1 cellular context compared by ENCODE assay signal in the genomic region with DNA sequence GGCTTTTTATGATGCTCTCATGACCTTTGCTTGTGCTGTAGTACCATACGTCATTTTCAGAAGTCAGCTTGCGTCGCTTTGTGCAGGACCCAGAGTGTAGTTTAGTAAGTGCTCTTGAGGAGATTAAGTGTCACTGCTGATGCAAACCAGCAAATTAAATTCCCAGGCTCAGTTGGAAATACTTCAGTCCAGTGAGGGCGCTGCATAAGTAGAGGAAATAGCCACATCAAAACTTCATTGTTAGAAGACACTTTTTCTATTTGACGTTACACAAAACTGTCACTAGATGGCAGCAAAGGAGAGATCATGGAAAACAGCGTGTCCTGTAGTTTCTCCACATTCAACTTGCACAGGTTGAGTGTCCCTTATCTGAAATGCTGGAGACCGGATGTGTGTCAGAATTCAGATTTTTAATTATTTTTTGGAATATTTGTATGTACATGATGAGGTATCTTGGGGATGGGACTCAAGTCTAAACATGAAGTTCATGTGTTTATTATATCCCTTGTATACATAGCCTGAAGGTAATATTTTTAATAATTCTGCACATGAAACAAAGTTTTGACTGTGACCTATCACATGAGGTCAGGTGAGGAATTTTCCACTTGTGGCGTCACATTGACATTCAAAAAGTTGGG.
TF ChIP-seq lines count a peak whose summit lies in the region.

No MANE protein-coding gene starts in this region.

TF ChIP-seq in HEK293, 187 proteins besides CTCF, POLR2A, EP300 and RAD21 (continued from another document and continues in another):
- TF ChIP-seq, protein P1, sequence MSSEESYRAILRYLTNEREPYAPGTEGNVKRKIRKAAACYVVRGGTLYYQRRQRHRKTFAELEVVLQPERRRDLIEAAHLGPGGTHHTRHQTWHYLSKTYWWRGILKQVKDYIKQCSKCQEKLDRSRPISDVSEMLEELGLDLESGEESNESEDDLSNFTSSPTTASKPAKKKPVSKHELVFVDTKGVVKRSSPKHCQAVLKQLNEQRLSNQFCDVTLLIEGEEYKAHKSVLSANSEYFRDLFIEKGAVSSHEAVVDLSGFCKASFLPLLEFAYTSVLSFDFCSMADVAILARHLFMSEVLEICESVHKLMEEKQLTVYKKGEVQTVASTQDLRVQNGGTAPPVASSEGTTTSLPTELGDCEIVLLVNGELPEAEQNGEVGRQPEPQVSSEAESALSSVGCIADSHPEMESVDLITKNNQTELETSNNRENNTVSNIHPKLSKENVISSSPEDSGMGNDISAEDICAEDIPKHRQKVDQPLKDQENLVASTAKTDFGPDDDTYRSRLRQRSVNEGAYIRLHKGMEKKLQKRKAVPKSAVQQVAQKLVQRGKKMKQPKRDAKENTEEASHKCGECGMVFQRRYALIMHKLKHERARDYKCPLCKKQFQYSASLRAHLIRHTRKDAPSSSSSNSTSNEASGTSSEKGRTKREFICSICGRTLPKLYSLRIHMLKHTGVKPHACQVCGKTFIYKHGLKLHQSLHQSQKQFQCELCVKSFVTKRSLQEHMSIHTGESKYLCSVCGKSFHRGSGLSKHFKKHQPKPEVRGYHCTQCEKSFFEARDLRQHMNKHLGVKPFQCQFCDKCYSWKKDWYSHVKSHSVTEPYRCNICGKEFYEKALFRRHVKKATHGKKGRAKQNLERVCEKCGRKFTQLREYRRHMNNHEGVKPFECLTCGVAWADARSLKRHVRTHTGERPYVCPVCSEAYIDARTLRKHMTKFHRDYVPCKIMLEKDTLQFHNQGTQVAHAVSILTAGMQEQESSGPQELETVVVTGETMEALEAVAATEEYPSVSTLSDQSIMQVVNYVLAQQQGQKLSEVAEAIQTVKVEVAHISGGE (tag by site-specific recombination; conservative IDR thresholded peaks at IDR 0.05; ENCODE audit: low read depth), result no peak
- no peak for TF ChIP-seq ZNF184 (tag by site-specific recombination; IDR thresholded peaks at IDR 0.05)
- TF ChIP-seq ZNF654 (tag by site-specific recombination; IDR thresholded peaks at IDR 0.05; ENCODE audit: low read depth), result peak; percentile 99
- no peak for TF ChIP-seq ZNF785 (tag by site-specific recombination; IDR thresholded peaks at IDR 0.05)
- no peak for TF ChIP-seq SALL2 (tag by site-specific recombination; IDR thresholded peaks at IDR 0.05; ENCODE audit: borderline replicate concordance)
- TF ChIP-seq FEZF1 (tag by site-specific recombination; IDR thresholded peaks at IDR 0.05), result no peak
- TF ChIP-seq, protein P2, sequence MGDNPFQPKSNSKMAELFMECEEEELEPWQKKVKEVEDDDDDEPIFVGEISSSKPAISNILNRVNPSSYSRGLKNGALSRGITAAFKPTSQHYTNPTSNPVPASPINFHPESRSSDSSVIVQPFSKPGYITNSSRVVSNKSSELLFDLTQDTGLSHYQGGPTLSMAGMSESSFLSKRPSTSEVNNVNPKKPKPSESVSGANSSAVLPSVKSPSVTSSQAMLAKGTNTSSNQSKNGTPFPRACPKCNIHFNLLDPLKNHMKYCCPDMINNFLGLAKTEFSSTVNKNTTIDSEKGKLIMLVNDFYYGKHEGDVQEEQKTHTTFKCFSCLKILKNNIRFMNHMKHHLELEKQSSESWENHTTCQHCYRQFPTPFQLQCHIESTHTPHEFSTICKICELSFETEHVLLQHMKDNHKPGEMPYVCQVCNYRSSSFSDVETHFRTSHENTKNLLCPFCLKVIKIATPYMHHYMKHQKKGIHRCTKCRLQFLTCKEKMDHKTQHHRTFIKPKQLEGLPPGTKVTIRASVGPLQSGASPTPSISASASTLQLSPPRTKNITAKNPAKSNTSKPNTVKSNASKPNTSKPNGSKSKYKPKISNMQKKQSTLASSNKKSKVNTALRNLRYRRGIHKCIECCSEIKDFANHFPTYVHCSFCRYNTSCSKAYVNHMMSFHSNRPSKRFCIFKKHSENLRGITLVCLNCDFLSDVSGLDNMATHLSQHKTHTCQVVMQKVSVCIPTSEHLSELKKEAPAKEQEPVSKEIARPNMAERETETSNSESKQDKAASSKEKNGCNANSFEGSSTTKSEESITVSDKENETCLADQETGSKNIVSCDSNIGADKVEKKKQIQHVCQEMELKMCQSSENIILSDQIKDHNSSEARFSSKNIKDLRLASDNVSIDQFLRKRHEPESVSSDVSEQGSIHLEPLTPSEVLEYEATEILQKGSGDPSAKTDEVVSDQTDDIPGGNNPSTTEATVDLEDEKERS (tag by site-specific recombination; IDR thresholded peaks at IDR 0.05), result no peak
- TF ChIP-seq ZNF121 (tag by site-specific recombination; IDR thresholded peaks at IDR 0.05), result no peak
- no peak for TF ChIP-seq ZBTB20 (tag by site-specific recombination; IDR thresholded peaks at IDR 0.05)
- TF ChIP-seq ZNF311 (tag by site-specific recombination; IDR thresholded peaks at IDR 0.05; ENCODE audit: borderline replicate concordance), result no peak
- TF ChIP-seq, protein P3, sequence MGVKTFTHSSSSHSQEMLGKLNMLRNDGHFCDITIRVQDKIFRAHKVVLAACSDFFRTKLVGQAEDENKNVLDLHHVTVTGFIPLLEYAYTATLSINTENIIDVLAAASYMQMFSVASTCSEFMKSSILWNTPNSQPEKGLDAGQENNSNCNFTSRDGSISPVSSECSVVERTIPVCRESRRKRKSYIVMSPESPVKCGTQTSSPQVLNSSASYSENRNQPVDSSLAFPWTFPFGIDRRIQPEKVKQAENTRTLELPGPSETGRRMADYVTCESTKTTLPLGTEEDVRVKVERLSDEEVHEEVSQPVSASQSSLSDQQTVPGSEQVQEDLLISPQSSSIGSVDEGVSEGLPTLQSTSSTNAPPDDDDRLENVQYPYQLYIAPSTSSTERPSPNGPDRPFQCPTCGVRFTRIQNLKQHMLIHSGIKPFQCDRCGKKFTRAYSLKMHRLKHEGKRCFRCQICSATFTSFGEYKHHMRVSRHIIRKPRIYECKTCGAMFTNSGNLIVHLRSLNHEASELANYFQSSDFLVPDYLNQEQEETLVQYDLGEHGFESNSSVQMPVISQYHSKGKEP (tag by site-specific recombination; IDR thresholded peaks at IDR 0.05), result no peak
- no peak for TF ChIP-seq GLIS1 (tag by site-specific recombination; IDR thresholded peaks at IDR 0.05)
- no peak for TF ChIP-seq ZNF350 (tag by site-specific recombination; IDR thresholded peaks at IDR 0.05)
- no peak for TF ChIP-seq ZNF48 (tag by site-specific recombination; IDR thresholded peaks at IDR 0.05)
- TF ChIP-seq ZBTB1 (tag by site-specific recombination; IDR thresholded peaks at IDR 0.05), result no peak
- TF ChIP-seq, protein P4, sequence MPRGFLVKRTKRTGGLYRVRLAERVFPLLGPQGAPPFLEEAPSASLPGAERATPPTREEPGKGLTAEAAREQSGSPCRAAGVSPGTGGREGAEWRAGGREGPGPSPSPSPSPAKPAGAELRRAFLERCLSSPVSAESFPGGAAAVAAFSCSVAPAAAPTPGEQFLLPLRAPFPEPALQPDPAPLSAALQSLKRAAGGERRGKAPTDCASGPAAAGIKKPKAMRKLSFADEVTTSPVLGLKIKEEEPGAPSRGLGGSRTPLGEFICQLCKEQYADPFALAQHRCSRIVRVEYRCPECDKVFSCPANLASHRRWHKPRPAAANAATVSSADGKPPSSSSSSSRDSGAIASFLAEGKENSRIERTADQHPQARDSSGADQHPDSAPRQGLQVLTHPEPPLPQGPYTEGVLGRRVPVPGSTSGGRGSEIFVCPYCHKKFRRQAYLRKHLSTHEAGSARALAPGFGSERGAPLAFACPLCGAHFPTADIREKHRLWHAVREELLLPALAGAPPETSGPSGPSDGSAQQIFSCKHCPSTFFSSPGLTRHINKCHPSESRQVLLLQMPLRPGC (tag by site-specific recombination; IDR thresholded peaks at IDR 0.05), result no peak
- peak; percentile 65; the same call in 1 of the 2 replicates for TF ChIP-seq IKZF3 (tag by site-specific recombination; IDR thresholded peaks at IDR 0.05)
- TF ChIP-seq ZNF560 (tag by site-specific recombination; IDR thresholded peaks at IDR 0.05; ENCODE audit: borderline replicate concordance), result no peak
- no peak for TF ChIP-seq ZNF132 (tag by site-specific recombination; IDR thresholded peaks at IDR 0.05; ENCODE audit: borderline replicate concordance)
- TF ChIP-seq, protein P5, sequence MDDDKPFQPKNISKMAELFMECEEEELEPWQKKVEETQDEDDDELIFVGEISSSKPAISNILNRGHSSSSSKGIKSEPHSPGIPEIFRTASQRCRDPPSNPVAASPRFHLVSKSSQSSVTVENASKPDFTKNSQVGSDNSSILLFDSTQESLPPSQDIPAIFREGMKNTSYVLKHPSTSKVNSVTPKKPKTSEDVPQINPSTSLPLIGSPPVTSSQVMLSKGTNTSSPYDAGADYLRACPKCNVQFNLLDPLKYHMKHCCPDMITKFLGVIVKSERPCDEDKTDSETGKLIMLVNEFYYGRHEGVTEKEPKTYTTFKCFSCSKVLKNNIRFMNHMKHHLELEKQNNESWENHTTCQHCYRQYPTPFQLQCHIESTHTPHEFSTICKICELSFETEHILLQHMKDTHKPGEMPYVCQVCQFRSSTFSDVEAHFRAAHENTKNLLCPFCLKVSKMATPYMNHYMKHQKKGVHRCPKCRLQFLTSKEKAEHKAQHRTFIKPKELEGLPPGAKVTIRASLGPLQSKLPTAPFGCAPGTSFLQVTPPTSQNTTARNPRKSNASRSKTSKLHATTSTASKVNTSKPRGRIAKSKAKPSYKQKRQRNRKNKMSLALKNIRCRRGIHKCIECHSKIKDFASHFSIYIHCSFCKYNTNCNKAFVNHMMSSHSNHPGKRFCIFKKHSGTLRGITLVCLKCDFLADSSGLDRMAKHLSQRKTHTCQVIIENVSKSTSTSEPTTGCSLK (tag by site-specific recombination; IDR thresholded peaks at IDR 0.05), result no peak
- TF ChIP-seq MZF1 (tag by site-specific recombination; IDR thresholded peaks at IDR 0.05; ENCODE audit: borderline replicate concordance), result no peak
- TF ChIP-seq, protein P6, sequence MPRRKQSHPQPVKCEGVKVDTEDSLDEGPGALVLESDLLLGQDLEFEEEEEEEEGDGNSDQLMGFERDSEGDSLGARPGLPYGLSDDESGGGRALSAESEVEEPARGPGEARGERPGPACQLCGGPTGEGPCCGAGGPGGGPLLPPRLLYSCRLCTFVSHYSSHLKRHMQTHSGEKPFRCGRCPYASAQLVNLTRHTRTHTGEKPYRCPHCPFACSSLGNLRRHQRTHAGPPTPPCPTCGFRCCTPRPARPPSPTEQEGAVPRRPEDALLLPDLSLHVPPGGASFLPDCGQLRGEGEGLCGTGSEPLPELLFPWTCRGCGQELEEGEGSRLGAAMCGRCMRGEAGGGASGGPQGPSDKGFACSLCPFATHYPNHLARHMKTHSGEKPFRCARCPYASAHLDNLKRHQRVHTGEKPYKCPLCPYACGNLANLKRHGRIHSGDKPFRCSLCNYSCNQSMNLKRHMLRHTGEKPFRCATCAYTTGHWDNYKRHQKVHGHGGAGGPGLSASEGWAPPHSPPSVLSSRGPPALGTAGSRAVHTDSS (tag by site-specific recombination; IDR thresholded peaks at IDR 0.05), result no peak
- no peak for TF ChIP-seq ZNF596 (tag by site-specific recombination; IDR thresholded peaks at IDR 0.05)
- no peak for TF ChIP-seq ZNF354C (tag by site-specific recombination; IDR thresholded peaks at IDR 0.05; ENCODE audit: borderline replicate concordance, low read depth)
- TF ChIP-seq, protein P7, sequence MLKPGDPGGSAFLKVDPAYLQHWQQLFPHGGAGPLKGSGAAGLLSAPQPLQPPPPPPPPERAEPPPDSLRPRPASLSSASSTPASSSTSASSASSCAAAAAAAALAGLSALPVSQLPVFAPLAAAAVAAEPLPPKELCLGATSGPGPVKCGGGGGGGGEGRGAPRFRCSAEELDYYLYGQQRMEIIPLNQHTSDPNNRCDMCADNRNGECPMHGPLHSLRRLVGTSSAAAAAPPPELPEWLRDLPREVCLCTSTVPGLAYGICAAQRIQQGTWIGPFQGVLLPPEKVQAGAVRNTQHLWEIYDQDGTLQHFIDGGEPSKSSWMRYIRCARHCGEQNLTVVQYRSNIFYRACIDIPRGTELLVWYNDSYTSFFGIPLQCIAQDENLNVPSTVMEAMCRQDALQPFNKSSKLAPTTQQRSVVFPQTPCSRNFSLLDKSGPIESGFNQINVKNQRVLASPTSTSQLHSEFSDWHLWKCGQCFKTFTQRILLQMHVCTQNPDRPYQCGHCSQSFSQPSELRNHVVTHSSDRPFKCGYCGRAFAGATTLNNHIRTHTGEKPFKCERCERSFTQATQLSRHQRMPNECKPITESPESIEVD (tag by site-specific recombination; IDR thresholded peaks at IDR 0.05), result peak; percentile 88
- TF ChIP-seq ZNF423 (tag by site-specific recombination; IDR thresholded peaks at IDR 0.05), result no peak
- TF ChIP-seq, protein P8, sequence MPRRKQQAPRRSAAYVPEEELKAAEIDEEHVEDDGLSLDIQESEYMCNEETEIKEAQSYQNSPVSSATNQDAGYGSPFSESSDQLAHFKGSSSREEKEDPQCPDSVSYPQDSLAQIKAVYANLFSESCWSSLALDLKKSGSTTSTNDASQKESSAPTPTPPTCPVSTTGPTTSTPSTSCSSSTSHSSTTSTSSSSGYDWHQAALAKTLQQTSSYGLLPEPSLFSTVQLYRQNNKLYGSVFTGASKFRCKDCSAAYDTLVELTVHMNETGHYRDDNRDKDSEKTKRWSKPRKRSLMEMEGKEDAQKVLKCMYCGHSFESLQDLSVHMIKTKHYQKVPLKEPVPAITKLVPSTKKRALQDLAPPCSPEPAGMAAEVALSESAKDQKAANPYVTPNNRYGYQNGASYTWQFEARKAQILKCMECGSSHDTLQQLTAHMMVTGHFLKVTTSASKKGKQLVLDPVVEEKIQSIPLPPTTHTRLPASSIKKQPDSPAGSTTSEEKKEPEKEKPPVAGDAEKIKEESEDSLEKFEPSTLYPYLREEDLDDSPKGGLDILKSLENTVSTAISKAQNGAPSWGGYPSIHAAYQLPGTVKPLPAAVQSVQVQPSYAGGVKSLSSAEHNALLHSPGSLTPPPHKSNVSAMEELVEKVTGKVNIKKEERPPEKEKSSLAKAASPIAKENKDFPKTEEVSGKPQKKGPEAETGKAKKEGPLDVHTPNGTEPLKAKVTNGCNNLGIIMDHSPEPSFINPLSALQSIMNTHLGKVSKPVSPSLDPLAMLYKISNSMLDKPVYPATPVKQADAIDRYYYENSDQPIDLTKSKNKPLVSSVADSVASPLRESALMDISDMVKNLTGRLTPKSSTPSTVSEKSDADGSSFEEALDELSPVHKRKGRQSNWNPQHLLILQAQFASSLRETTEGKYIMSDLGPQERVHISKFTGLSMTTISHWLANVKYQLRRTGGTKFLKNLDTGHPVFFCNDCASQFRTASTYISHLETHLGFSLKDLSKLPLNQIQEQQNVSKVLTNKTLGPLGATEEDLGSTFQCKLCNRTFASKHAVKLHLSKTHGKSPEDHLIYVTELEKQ (tag by site-specific recombination; IDR thresholded peaks at IDR 0.05; ENCODE audit: borderline replicate concordance), result no peak
- TF ChIP-seq ZNF501 (tag by site-specific recombination; IDR thresholded peaks at IDR 0.05), result 0 out of 2 replicates have a peak, but pooled peaks have one; percentile 27
- TF ChIP-seq ZNF521 (tag by site-specific recombination; IDR thresholded peaks at IDR 0.05), result no peak
- no peak for TF ChIP-seq ZNF221 (tag by site-specific recombination; IDR thresholded peaks at IDR 0.05; ENCODE audit: borderline replicate concordance)
- TF ChIP-seq SCRT1 (tag by site-specific recombination; IDR thresholded peaks at IDR 0.05; ENCODE audit: borderline replicate concordance), result no peak
- no peak for TF ChIP-seq ZNF433 (tag by site-specific recombination; IDR thresholded peaks at IDR 0.05; ENCODE audit: low read depth)
- no peak for TF ChIP-seq ZSCAN16 (tag by site-specific recombination; IDR thresholded peaks at IDR 0.05)
- TF ChIP-seq, protein P9, sequence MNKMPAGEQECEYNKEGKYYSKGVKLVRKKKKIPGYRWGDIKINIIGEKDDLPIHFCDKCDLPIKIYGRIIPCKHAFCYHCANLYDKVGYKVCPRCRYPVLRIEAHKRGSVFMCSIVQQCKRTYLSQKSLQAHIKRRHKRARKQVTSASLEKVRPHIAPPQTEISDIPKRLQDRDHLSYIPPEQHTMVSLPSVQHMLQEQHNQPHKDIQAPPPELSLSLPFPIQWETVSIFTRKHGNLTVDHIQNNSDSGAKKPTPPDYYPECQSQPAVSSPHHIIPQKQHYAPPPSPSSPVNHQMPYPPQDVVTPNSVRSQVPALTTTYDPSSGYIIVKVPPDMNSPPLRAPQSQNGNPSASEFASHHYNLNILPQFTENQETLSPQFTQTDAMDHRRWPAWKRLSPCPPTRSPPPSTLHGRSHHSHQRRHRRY (tag by site-specific recombination; IDR thresholded peaks at IDR 0.05), result no peak
